ENCODE assay signal across 18 cellular contexts in genomic region chr2:41716497-41716896, GRCh38.
A peak's percentile ranks its signal among the peaks of the same experiment; 100 is the strongest.
DNase-seq lines count a peak whose midpoint lies in the region; ATAC-seq, FAIRE-seq and TF ChIP-seq lines count a peak whose summit lies in the region.
"Had no signal": no experiment of that assay in that cellular context is flagged by ENCODE, and none has a peak within 500 bp of the region (broad histone marks: within the 10 kb centered on the region; RNA-seq: fewer than 3 reads in every experiment).

No MANE protein-coding gene starts in this region.

- no peak overlapping the region for H3K4me3 ChIP-seq in CD4-positive, alpha-beta memory T cell (ENCODE audit: low read length in 2 of 2)
- no peak overlapping the region for H3K4me3 ChIP-seq in K562
- H3K4me3 ChIP-seq in BE2C (ENCODE audit: low read depth, low read length), result no peak overlapping the region
- no peak overlapping the region for H3K4me3 ChIP-seq in kidney (ENCODE audit: low read length in 2 of 2)
- H3K4me3 ChIP-seq: hepatocyte, right atrium auricular region had no signal

- H3K9me1 ChIP-seq in K562 (ENCODE audit: control insufficient read depth, insufficient read depth, low read length), result no peaks in the 10 kb centered on the region

- POLR2A ChIA-PET in CD4-positive, alpha-beta memory T cell (lab: Charles Lee; ENCODE audit: partially characterized antibody), result no interaction called here
- POLR2A ChIA-PET in K562 (lab: Yijun Ruan, JAX), result interaction anchor here (0.7 kb wide), 1 partner anchor 182 kb away, joined by 3 read pairs; no protein-coding TSS in a partner anchor

- no peak overlapping the region for H3K27ac ChIP-seq in CD4-positive, alpha-beta memory T cell (ENCODE audit: low read depth, low read length)
- H3K27ac ChIP-seq in K562 (ENCODE audit: extremely low read depth, low read depth, low read length) (no peak overlapping the region), kidney (ENCODE audit: low read depth in 2 of 2, low read length in 2 of 2) (no peak overlapping the region)
- H3K27ac ChIP-seq: hepatocyte, WERI-Rb-1 had no signal

- H3K79me2 ChIP-seq in K562 (ENCODE audit: control insufficient read depth, insufficient read depth, low read length), result no peaks in the 10 kb centered on the region
- H3K79me2 ChIP-seq: hepatocyte had no signal

- H3K27ac Mint-ChIP-seq in CD4-positive, alpha-beta memory T cell, result peak overlapping the region in 4 of 7 donors; percentile 38 to 94 (median 73)
- peak overlapping the region; percentile 40 to 89 (median 48) for H3K27ac Mint-ChIP-seq in IgD-negative memory B cell
- H3K27ac Mint-ChIP-seq: mesothelial cell of epicardium had no signal

- H4K20me1 ChIP-seq in K562 (replicated peaks; ENCODE audit: control insufficient read depth, insufficient read depth, low read length), result no peaks in the 10 kb centered on the region

- H3K9me3 ChIP-seq in CD4-positive, alpha-beta memory T cell (ENCODE audit: control insufficient read depth in 1 of 2, low read length in 2 of 2), result no peaks in the 10 kb centered on the region
- no peaks in the 10 kb centered on the region for H3K9me3 ChIP-seq in K562 (replicated peaks; ENCODE audit: control insufficient read depth, insufficient read depth, low read depth, low read length)
- no peaks in the 10 kb centered on the region for H3K9me3 ChIP-seq in BE2C
- H3K9me3 ChIP-seq in kidney (ENCODE audit: control insufficient read depth in 1 of 2, low read length in 2 of 2), result no peaks in the 10 kb centered on the region
- H3K9me3 ChIP-seq: right atrium auricular region had no signal

- TF ChIP-seq RAD21 in K562 (CRISPR knock-in tag; conservative IDR thresholded peaks at IDR 0.05 in 1 of 2, IDR thresholded peaks at IDR 0.05 in 1 of 2), result no peak

- H3K9ac ChIP-seq in K562 (ENCODE audit: insufficient read depth in 1 of 2, low read depth in 2 of 2, low read length in 2 of 2), result no peak overlapping the region
- no peak overlapping the region for H3K9ac ChIP-seq in kidney (ENCODE audit: low read length in 2 of 2)

- no peak for FAIRE-seq in K562 (lab: Jason Lieb, UNC)
- no peak for FAIRE-seq in kidney (lab: Jason Lieb, UNC)
- FAIRE-seq: GM12892, H54, RCC 7860 had no signal

- CTCF ChIA-PET in CD4-positive, alpha-beta memory T cell (lab: Charles Lee; ENCODE audit: partially characterized antibody), result no interaction called here
- CTCF ChIA-PET in K562 (lab: Yijun Ruan, JAX; ENCODE audit: low intra/inter-chr PET ratio), result no interaction called here

- no TSS peak for BruUV-seq in K562 (replicated peaks; lab: Mats Ljungman, UMichigan)

- no peaks in the 10 kb centered on the region for H3K36me3 ChIP-seq in CD4-positive, alpha-beta memory T cell (ENCODE audit: insufficient read depth, low read length)
- no peaks in the 10 kb centered on the region for H3K36me3 ChIP-seq in K562 (ENCODE audit: control insufficient read depth, insufficient read depth, low read length)
- no peaks in the 10 kb centered on the region for H3K36me3 ChIP-seq in BE2C
- H3K36me3 ChIP-seq in kidney (ENCODE audit: control insufficient read depth in 1 of 2, insufficient read depth in 2 of 2, low read length in 2 of 2), result no peaks in the 10 kb centered on the region
- H3K36me3 ChIP-seq: right atrium auricular region, WERI-Rb-1 had no signal

- no peak overlapping the region for H3K4me2 ChIP-seq in K562 (ENCODE audit: insufficient read depth, low read length)
- H3K4me2 ChIP-seq: hepatocyte had no signal

- no peak for TF ChIP-seq POLR2A in K562 (conservative IDR thresholded peaks at IDR 0.05)

- H3K4me1 Mint-ChIP-seq in CD4-positive, alpha-beta memory T cell, result peaks cover 6 to 13% (median 9%) of the 10 kb centered on the region in 4 donors
- peaks cover 19 to 28% (median 24%) of the 10 kb centered on the region in 3 donors for H3K4me1 Mint-ChIP-seq in IgD-negative memory B cell

- ATAC-seq in K562, result peak; percentile 53
- ATAC-seq: T-cell had no signal

- no peaks in the 10 kb centered on the region for H3K27me3 ChIP-seq in CD4-positive, alpha-beta memory T cell (ENCODE audit: insufficient read depth, low read length)
- H3K27me3 ChIP-seq in K562 (ENCODE audit: control insufficient read depth in 2 of 2, insufficient read depth in 2 of 2, low read length in 2 of 2) (no peaks in the 10 kb centered on the region), BE2C (no peaks in the 10 kb centered on the region)
- H3K27me3 ChIP-seq: hepatocyte, right atrium auricular region had no signal

- in situ Hi-C loops in K562 (cut with MboI), result no loop called here

- WGBS in K562 (ENCODE audit: insufficient coverage, low coverage, missing lambda C conversion rate), result 3% methylated on average over 5 of the region's 5 CpGs

- no peaks in the 10 kb centered on the region for H3K27me3 Mint-ChIP-seq in CD4-positive, alpha-beta memory T cell
- no peaks in the 10 kb centered on the region for H3K27me3 Mint-ChIP-seq in IgD-negative memory B cell

- TF ChIP-seq CTCF in K562 (IDR thresholded peaks at IDR 0.05 in 2 of 3, conservative IDR thresholded peaks at IDR 0.05 in 1 of 3; ENCODE audit: insufficient read depth in 2 of 3, low read depth in 1 of 3, low read length in 3 of 3) (no peak), BE2C (IDR thresholded peaks at IDR 0.05; ENCODE audit: low read depth, low read length) (no peak), kidney (IDR thresholded peaks at IDR 0.05; ENCODE audit: borderline replicate concordance, extremely low read depth, insufficient read depth) (no peak)

- no peak for TF ChIP-seq EP300 in K562 (IDR thresholded peaks at IDR 0.05; ENCODE audit: low read length)

- H3K4me3 Mint-ChIP-seq in CD4-positive, alpha-beta memory T cell, result no peak overlapping the region
- peak overlapping the region in 1 of 4 donors; percentile 52 for H3K4me3 Mint-ChIP-seq in IgD-negative memory B cell
- H3K4me3 Mint-ChIP-seq: mesothelial cell of epicardium had no signal

- H3K4me1 ChIP-seq in CD4-positive, alpha-beta memory T cell (ENCODE audit: insufficient read depth, low read length), result peaks cover 14% of the 10 kb centered on the region
- H3K4me1 ChIP-seq in K562 (replicated peaks in 1 of 2; ENCODE audit: control insufficient read depth in 2 of 2, insufficient read depth in 2 of 2, low read length in 2 of 2) (no peaks in the 10 kb centered on the region; a peak in 1 of 5 replicates), BE2C (no peaks in the 10 kb centered on the region; the same call in 1 of the 2 replicates), kidney (ENCODE audit: control insufficient read depth in 1 of 2, insufficient read depth in 1 of 2, low read depth in 1 of 2, low read length in 2 of 2) (peaks cover 4 to 36% of the 10 kb centered on the region in 2 donors)

- 0 out of 2 replicates have a peak overlapping the region, but pooled peaks have one; percentile 15 for H2AFZ ChIP-seq in K562 (ENCODE audit: low read depth, low read length)
- H2AFZ ChIP-seq: hepatocyte had no signal

- no peaks in the 10 kb centered on the region for H3K36me3 Mint-ChIP-seq in CD4-positive, alpha-beta memory T cell
- no peaks in the 10 kb centered on the region for H3K36me3 Mint-ChIP-seq in IgD-negative memory B cell
- H3K36me3 Mint-ChIP-seq: mesothelial cell of epicardium, T-cell had no signal

- intact Hi-C loops in CD4-positive, alpha-beta memory T cell (cut with micrococcal nuclease), result no loop called here
- intact Hi-C loops in K562 (cut with micrococcal nuclease), result no loop called here
- intact Hi-C loops in kidney (cut with DNase I), result no loop called here

- no peaks in the 10 kb centered on the region for H3K9me3 Mint-ChIP-seq in CD4-positive, alpha-beta memory T cell
- H3K9me3 Mint-ChIP-seq in IgD-negative memory B cell, result peaks cover 0 to 3% (median 0%) of the 10 kb centered on the region in 3 donors
- H3K9me3 Mint-ChIP-seq: mesothelial cell of epicardium, T-cell had no signal

- DNase-seq in CD4-positive, alpha-beta memory T cell, result no peak
- DNase-seq in NCI-H510A (lab: John Stamatoyannopoulos, UW) (peak; percentile 18), K562 (ENCODE audit: extremely low read depth in 1 of 4, low spot score in 3 of 4) (no peak), BE2C (no peak), kidney (no peak), kidney glomerular epithelial cell (lab: John Stamatoyannopoulos, UW) (no peak)
- no peak for DNase-seq in stimulated activated CD8-positive, alpha-beta memory T cell treated with anti-CD3 and anti-CD28 coated beads, Interleukin-4, amount 100 ng/mL, for 48 hours
- DNase-seq: effector memory CD4-positive, alpha-beta T cell; NCI-H446 treated with DMSO at 0.1 percent for 48 hours; T-cell; WERI-Rb-1 had no signal

TF ChIP-seq in K562, 482 proteins besides CTCF, POLR2A, EP300 and RAD21 (continues in another document):
- no peak for TF ChIP-seq FOXJ3 (CRISPR knock-in tag; IDR thresholded peaks at IDR 0.05)
- TF ChIP-seq, protein P1, sequence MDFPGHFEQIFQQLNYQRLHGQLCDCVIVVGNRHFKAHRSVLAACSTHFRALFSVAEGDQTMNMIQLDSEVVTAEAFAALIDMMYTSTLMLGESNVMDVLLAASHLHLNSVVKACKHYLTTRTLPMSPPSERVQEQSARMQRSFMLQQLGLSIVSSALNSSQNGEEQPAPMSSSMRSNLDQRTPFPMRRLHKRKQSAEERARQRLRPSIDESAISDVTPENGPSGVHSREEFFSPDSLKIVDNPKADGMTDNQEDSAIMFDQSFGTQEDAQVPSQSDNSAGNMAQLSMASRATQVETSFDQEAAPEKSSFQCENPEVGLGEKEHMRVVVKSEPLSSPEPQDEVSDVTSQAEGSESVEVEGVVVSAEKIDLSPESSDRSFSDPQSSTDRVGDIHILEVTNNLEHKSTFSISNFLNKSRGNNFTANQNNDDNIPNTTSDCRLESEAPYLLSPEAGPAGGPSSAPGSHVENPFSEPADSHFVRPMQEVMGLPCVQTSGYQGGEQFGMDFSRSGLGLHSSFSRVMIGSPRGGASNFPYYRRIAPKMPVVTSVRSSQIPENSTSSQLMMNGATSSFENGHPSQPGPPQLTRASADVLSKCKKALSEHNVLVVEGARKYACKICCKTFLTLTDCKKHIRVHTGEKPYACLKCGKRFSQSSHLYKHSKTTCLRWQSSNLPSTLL (IDR thresholded peaks at IDR 0.05), result no peak
- TF ChIP-seq, protein P2, sequence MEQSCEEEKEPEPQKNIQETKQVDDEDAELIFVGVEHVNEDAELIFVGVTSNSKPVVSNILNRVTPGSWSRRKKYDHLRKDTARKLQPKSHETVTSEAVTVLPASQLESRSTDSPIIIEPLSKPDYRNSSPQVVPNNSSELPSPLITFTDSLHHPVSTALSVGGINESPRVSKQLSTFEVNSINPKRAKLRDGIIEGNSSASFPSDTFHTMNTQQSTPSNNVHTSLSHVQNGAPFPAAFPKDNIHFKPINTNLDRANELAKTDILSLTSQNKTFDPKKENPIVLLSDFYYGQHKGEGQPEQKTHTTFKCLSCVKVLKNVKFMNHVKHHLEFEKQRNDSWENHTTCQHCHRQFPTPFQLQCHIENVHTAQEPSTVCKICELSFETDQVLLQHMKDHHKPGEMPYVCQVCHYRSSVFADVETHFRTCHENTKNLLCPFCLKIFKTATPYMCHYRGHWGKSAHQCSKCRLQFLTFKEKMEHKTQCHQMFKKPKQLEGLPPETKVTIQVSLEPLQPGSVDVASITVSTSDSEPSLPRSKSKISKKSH (CRISPR knock-in tag; IDR thresholded peaks at IDR 0.05), result no peak
